8 cellular contexts compared by ENCODE assay signal in the genomic region with DNA sequence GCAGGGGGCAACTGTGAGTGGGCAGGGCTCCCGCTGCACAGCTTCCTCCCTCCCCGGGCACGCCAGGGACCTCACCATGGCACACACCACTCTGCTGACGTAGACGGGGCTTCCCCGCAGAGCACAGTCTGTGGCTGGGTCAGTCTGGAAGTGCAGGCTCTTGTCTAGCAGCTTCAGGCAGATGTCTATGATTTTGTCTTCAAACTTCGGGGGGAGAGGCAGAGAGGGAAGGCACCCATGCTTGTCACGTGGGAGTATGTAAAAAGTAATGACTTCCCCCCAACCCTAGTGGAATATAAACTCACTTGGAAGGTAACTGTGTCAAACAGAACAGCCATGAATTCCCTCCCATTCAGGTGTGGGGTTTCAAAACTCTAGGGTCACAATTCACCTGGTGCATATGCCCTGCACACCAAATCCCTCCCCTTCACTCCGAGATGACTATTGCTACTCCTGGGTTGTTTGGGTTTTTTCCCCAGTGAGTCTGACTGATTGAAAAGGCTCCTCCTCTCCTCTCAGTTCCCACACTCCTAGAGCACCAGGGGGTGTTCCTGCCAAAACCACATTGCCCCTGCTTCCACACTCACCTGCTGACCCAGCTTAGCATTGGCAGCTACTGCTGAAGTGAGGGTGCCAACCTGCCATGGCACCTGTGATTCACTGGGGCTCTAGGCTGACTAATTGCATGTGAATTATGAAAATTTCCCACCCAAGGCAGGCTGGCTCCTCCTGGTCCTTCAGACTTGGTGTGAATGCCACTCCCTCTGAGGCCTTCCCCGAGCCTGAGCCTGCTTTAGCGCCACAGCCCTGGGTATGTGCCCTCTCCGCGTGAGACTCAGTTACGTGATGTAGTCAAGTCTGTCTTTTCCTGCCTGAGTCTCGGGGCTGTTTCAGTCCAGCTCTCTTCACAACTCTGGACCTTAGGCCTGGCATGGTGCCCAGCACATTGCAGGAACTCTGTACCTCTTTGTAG. TPM values are rescaled to one million over a fixed set of nuclear protein-coding genes. Genes with fewer than 3 reads are reported as not detected.
DNase-seq lines count a peak whose midpoint lies in the region; ATAC-seq, FAIRE-seq and TF ChIP-seq lines count a peak whose summit lies in the region.

No MANE protein-coding gene starts in this region.

- intact Hi-C loops in kidney (cut with DNase I) (no loop called here), tibial artery (cut with DNase I; ENCODE audit: low total_unique reads) (no loop called here), sigmoid colon (cut with DNase I) (no loop called here)

- H3K4me3 ChIP-seq in kidney (ENCODE audit: low read length in 2 of 2) (no peak overlapping the region), tibial artery (no peak overlapping the region), sigmoid colon (no peak overlapping the region), SJCRH30 (no peak overlapping the region)

- TF ChIP-seq CTCF in kidney (IDR thresholded peaks at IDR 0.05; ENCODE audit: borderline replicate concordance, extremely low read depth, insufficient read depth) (no peak), tibial artery (IDR thresholded peaks at IDR 0.05) (no peak), sigmoid colon (IDR thresholded peaks at IDR 0.05) (no peak)

- H3K9me3 ChIP-seq in kidney (ENCODE audit: control insufficient read depth in 1 of 2, low read length in 2 of 2) (no peaks in the 10 kb centered on the region), tibial artery (no peaks in the 10 kb centered on the region), sigmoid colon (no peaks in the 10 kb centered on the region), SJCRH30 (replicated peaks) (no peaks in the 10 kb centered on the region)

- ATAC-seq in GM18868 (IDR thresholded peaks at IDR 0.05; ENCODE audit: unreplicated experiment), result peak; percentile 65
- peak; percentile 42 for ATAC-seq in HG02852 (IDR thresholded peaks at IDR 0.05; ENCODE audit: unreplicated experiment)

- no peak overlapping the region for H3K9ac ChIP-seq in kidney (ENCODE audit: low read length in 2 of 2)

- H3K27ac ChIP-seq in kidney (ENCODE audit: low read depth in 2 of 2, low read length in 2 of 2), result no peak overlapping the region
- H3K27ac ChIP-seq in tibial artery, result no peak overlapping the region
- no peak overlapping the region for H3K27ac ChIP-seq in sigmoid colon
- H3K27ac ChIP-seq in SJCRH30, result no peak overlapping the region

- TF ChIP-seq EP300 in sigmoid colon (IDR thresholded peaks at IDR 0.05), result no peak

- WGBS in sigmoid colon, 2 donors, result 57 to 59% methylated on average over 15 of the region's 15 CpGs

- peak; percentile 17 to 25 for DNase-seq in activated CD4-positive, alpha-beta T cell treated with anti-CD3 and anti-CD28 coated beads, Interleukin-2, amount 50 U/mL, for 4 hours
- DNase-seq in kidney (peak; percentile 85), tibial artery (no peak), NCI-H146 treated with DMSO at 0.1 percent for 48 hours (lab: John Stamatoyannopoulos, UW; ENCODE audit: unreplicated experiment) (no peak), sigmoid colon (no peak), SJCRH30 (no peak)

- no peaks in the 10 kb centered on the region for H3K36me3 ChIP-seq in kidney (ENCODE audit: control insufficient read depth in 1 of 2, insufficient read depth in 2 of 2, low read length in 2 of 2)
- no peaks in the 10 kb centered on the region for H3K36me3 ChIP-seq in tibial artery
- H3K36me3 ChIP-seq in sigmoid colon, result no peaks in the 10 kb centered on the region
- no peaks in the 10 kb centered on the region for H3K36me3 ChIP-seq in SJCRH30

- H3K4me1 ChIP-seq in kidney (ENCODE audit: control insufficient read depth in 1 of 2, insufficient read depth in 1 of 2, low read depth in 1 of 2, low read length in 2 of 2) (peaks cover 0 to 2% of the 10 kb centered on the region in 2 donors), tibial artery (no peaks in the 10 kb centered on the region), sigmoid colon (no peaks in the 10 kb centered on the region), SJCRH30 (peaks cover 4% of the 10 kb centered on the region; the same call in 1 of the 2 replicates)

- TF ChIP-seq POLR2A in sigmoid colon (IDR thresholded peaks at IDR 0.05), result no peak

- H3K27me3 ChIP-seq in tibial artery (peaks cover 0 to 5% of the 10 kb centered on the region in 2 donors), sigmoid colon (no peaks in the 10 kb centered on the region), SJCRH30 (no peaks in the 10 kb centered on the region)

- no peak for FAIRE-seq in kidney (lab: Jason Lieb, UNC)

RNA-seq across cellular contexts. Expression of gene TGM5, which starts 13.0 kb away (rescaled TPM):
- total RNA-seq in kidney, result not detected
- polyA plus RNA-seq in kidney (ENCODE audit: insufficient read depth, low read depth, low replicate concordance), result not detected
- total RNA-seq in sigmoid colon, result under 1 TPM in 1 of 4 donors, not detected in 3; 0.28 TPM
- not detected for polyA plus RNA-seq in sigmoid colon
- total RNA-seq in SJCRH30 (2014; rRNA removed; shearing (Covaris generic)), result not detected in 2 replicates

RNA-seq across cellular contexts. Expression of gene EPB42, which starts 32.9 kb away (rescaled TPM):
- total RNA-seq in kidney, result not detected
- not detected for polyA plus RNA-seq in kidney (ENCODE audit: insufficient read depth, low read depth, low replicate concordance)
- not detected for total RNA-seq in sigmoid colon
- under 1 TPM in 1 of 3 donors, not detected in 2; 0.06 TPM for polyA plus RNA-seq in sigmoid colon
- total RNA-seq in SJCRH30 (2014; rRNA removed; shearing (Covaris generic)), result not detected in 2 replicates

RNA-seq across cellular contexts. Expression of gene TGM7, which starts 48.3 kb away (rescaled TPM):
- total RNA-seq in kidney (not detected), sigmoid colon (not detected)
- polyA plus RNA-seq in kidney (ENCODE audit: insufficient read depth, low read depth, low replicate concordance) (not detected), sigmoid colon (not detected)
- not detected in 2 replicates for total RNA-seq in SJCRH30 (2014; rRNA removed; shearing (Covaris generic))

Comparison
In these comparisons a context has a peak if more than half of its experiments do, and no peak if none do; other contexts are left out.
1. DNase-seq: peak in activated CD4-positive, alpha-beta T cell treated with anti-CD3 and anti-CD28 coated beads, Interleukin-2, amount 50 U/mL, for 4 hours (2 of 2) and kidney (single experiment); none in tibial artery (0 of 2), NCI-H146 treated with DMSO at 0.1 percent for 48 hours (single experiment), sigmoid colon (single experiment) and SJCRH30 (0 of 2).